In the genomic region with DNA sequence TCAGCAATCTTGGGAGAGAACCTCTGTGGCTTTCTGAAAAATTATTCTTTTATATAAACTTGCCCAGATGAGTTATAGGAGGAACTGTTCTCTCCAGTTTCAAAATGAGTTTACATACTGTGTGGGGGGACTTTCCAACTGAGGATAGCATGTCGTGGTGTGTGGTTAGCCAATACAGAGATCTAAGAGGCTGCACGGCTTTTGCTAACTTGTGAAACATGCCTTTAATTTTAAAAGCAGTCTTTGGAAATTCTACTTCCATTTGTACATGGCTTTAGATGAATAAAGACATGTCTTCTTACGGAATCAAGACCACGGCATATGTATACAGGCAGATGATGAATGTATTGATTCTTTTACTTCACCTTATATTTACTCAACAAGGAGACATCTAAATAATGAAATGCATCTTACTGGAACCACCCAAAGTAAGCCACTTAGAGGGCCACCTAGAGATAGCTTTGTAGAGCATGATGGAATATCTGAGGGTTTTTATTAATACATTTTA, we compare ENCODE assay signal across 9 cellular contexts. TPM values are rescaled to one million over a fixed set of nuclear protein-coding genes. Genes with fewer than 3 reads are reported as not detected.
DNase-seq lines count a peak whose midpoint lies in the region; ATAC-seq lines count a peak whose summit lies in the region.
"Had no signal": no experiment of that assay in that cellular context is flagged by ENCODE, and none has a peak within 500 bp of the region (broad histone marks: within the 10 kb centered on the region; RNA-seq: fewer than 3 reads in every experiment).

No MANE protein-coding gene starts in this region.

- ATAC-seq in GM21619 (IDR thresholded peaks at IDR 0.05; ENCODE audit: unreplicated experiment), result peak; percentile 77
- ATAC-seq in activated naive CD8-positive, alpha-beta T cell treated with anti-CD3 and anti-CD28 coated beads, Interleukin-2, amount 10 ng/mL, durations not matched to agents 7 days and 5 days (ENCODE audit: low read depth), result peak; percentile 96
- ATAC-seq: HCT116 had no signal

- H3K27me3 Mint-ChIP-seq in activated naive CD8-positive, alpha-beta T cell treated with anti-CD3 and anti-CD28 coated beads, Interleukin-2, amount 10 ng/mL, durations not matched to agents 7 days and 5 days, result no peaks in the 10 kb centered on the region

- H3K36me3 Mint-ChIP-seq in activated naive CD8-positive, alpha-beta T cell treated with anti-CD3 and anti-CD28 coated beads, Interleukin-2, amount 10 ng/mL, durations not matched to agents 7 days and 5 days, result peaks cover 18% of the 10 kb centered on the region

- peak overlapping the region; percentile 77 for H3K4me3 Mint-ChIP-seq in activated naive CD8-positive, alpha-beta T cell treated with anti-CD3 and anti-CD28 coated beads, Interleukin-2, amount 10 ng/mL, durations not matched to agents 7 days and 5 days

- H3K9me3 Mint-ChIP-seq in activated naive CD8-positive, alpha-beta T cell treated with anti-CD3 and anti-CD28 coated beads, Interleukin-2, amount 10 ng/mL, durations not matched to agents 7 days and 5 days, result no peaks in the 10 kb centered on the region

- POLR2A ChIA-PET in activated naive CD8-positive, alpha-beta T cell treated with anti-CD3 and anti-CD28 coated beads, Interleukin-2, amount 10 ng/mL, durations not matched to agents 7 days and 5 days (lab: Charles Lee), result interaction anchor here (1.3 kb wide), 1 partner anchor 43 kb away, joined by 3 read pairs; no protein-coding TSS in a partner anchor

- H3K27ac Mint-ChIP-seq in activated naive CD8-positive, alpha-beta T cell treated with anti-CD3 and anti-CD28 coated beads, Interleukin-2, amount 10 ng/mL, durations not matched to agents 7 days and 5 days, result peak overlapping the region; percentile 87

- peaks cover 51% of the 10 kb centered on the region for H3K4me1 Mint-ChIP-seq in activated naive CD8-positive, alpha-beta T cell treated with anti-CD3 and anti-CD28 coated beads, Interleukin-2, amount 10 ng/mL, durations not matched to agents 7 days and 5 days

- DNase-seq in GF-D8 (lab: John Stamatoyannopoulos, UW) (peak; percentile 80), M059J (ENCODE audit: low read depth) (peak; percentile 25), dedifferentiated amniotic fluid mesenchymal stem cell (ENCODE audit: extremely low spot score) (no peak), NCI-H510A (lab: John Stamatoyannopoulos, UW) (no peak), HUDEP-2 (lab: John Stamatoyannopoulos, UW; ENCODE audit: unreplicated experiment in 76 of 76) (no peak)
- no peak for DNase-seq in activated naive CD8-positive, alpha-beta T cell treated with anti-CD3 and anti-CD28 coated beads, Interleukin-2, amount 10 ng/mL, durations not matched to agents 7 days and 5 days
- peak; percentile 35 for DNase-seq in stimulated activated CD4-positive, alpha-beta T cell treated with anti-CD3 and anti-CD28 coated beads, Interleukin-2, amount 100 ng/mL, for 4 hours (ENCODE audit: low read depth)

RNA-seq across cellular contexts. Expression of a gene that starts 39.8 kb away (rescaled TPM):
- 16.9 and 20.4 TPM in 2 replicates for total RNA-seq in M059J (2014; rRNA removed; shearing (Covaris generic))
- 10 to 100 TPM; 29.1 to 30.1 TPM for total RNA-seq in activated naive CD8-positive, alpha-beta T cell treated with anti-CD3 and anti-CD28 coated beads, Interleukin-2, amount 10 ng/mL, durations not matched to agents 7 days and 5 days

Comparison
In these comparisons a context has a peak if more than half of its experiments do, and no peak if none do; other contexts are left out.
1. DNase-seq: peak in GF-D8 (single experiment), M059J (single experiment) and stimulated activated CD4-positive, alpha-beta T cell treated with anti-CD3 and anti-CD28 coated beads, Interleukin-2, amount 100 ng/mL, for 4 hours (single experiment); none in activated naive CD8-positive, alpha-beta T cell treated with anti-CD3 and anti-CD28 coated beads, Interleukin-2, amount 10 ng/mL, durations not matched to agents 7 days and 5 days (single experiment), dedifferentiated amniotic fluid mesenchymal stem cell (single experiment), NCI-H510A (single experiment) and HUDEP-2 (0 of 76).